In the genomic region with DNA sequence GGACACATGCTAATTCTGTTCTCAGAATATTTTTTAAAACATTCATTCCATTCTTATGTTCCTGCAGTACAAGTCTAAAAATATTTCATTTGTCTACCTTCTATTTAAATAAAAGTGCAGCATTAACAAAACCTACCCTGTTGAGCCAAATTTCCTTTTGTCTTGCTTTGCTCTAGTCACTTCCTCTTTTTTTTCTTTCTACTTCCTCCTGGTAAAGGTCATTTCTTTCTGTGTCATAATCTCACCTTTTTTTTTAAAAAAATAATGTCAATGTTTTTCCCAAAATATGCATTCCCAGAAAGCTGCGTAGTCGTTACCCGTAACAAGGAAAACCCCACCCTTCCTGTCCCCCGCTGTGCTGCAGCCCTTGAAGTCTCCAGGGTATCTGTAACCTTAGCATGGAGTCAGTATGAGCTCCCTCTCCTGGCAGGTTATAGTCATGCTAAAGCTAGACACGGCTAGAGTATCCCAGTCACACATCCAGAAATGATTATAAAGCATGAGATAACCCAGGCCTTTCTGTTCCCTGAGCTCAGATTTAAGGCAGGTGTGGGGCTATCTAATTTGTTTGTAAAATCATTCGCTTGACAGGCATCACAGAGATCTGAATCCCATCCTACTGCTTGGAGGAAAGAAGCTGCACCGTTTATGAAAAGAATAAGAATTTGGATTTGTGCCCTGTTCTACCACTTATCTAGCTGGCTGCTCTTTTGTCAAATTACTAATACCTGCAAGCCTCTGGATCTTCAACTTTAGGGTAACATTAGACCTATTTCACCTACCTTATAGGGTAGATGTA, we compare ENCODE assay signal across 1 cellular context.
TF ChIP-seq lines count a peak whose summit lies in the region.

No MANE protein-coding gene starts in this region.

TF ChIP-seq in K562, 482 proteins besides CTCF, POLR2A, EP300 and RAD21 (continued from another document and continues in another):
- TF ChIP-seq, protein P1, sequence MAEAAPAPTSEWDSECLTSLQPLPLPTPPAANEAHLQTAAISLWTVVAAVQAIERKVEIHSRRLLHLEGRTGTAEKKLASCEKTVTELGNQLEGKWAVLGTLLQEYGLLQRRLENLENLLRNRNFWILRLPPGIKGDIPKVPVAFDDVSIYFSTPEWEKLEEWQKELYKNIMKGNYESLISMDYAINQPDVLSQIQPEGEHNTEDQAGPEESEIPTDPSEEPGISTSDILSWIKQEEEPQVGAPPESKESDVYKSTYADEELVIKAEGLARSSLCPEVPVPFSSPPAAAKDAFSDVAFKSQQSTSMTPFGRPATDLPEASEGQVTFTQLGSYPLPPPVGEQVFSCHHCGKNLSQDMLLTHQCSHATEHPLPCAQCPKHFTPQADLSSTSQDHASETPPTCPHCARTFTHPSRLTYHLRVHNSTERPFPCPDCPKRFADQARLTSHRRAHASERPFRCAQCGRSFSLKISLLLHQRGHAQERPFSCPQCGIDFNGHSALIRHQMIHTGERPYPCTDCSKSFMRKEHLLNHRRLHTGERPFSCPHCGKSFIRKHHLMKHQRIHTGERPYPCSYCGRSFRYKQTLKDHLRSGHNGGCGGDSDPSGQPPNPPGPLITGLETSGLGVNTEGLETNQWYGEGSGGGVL (CRISPR knock-in tag; IDR thresholded peaks at IDR 0.05), result no peak
- TF ChIP-seq HOXB6 (CRISPR knock-in tag; IDR thresholded peaks at IDR 0.05; ENCODE audit: borderline replicate concordance) (no peak), HDAC3 (IDR thresholded peaks at IDR 0.05; ENCODE audit: borderline replicate concordance, partially characterized antibody) (peak; percentile 51), SRSF9 (IDR thresholded peaks at IDR 0.05; ENCODE audit: borderline replicate concordance, low read depth, low read length) (no peak), HDAC6 (IDR thresholded peaks at IDR 0.05; ENCODE audit: low read depth, low read length) (no peak), WHSC1 (IDR thresholded peaks at IDR 0.05; ENCODE audit: low read length) (no peak), NR3C1 (CRISPR knock-in tag; IDR thresholded peaks at IDR 0.05) (no peak), CBFA2T2 (conservative IDR thresholded peaks at IDR 0.05) (no peak), THRAP3 (IDR thresholded peaks at IDR 0.05; ENCODE audit: borderline replicate concordance) (no peak; the same call in 1 of the 2 replicates), CTBP1 (IDR thresholded peaks at IDR 0.05; ENCODE audit: borderline replicate concordance) (peak; percentile 86), OTX1 (CRISPR knock-in tag; IDR thresholded peaks at IDR 0.05) (peak; percentile 83; the same call in 1 of the 2 replicates), ZNF589 (CRISPR knock-in tag; IDR thresholded peaks at IDR 0.05; ENCODE audit: low read depth) (peak; percentile 96), KAT7 (CRISPR knock-in tag; IDR thresholded peaks at IDR 0.05; ENCODE audit: borderline replicate concordance) (no peak), TEAD2 (tag; IDR thresholded peaks at IDR 0.05) (no peak), CBFB (CRISPR knock-in tag; IDR thresholded peaks at IDR 0.05) (no peak), NRF1 (conservative IDR thresholded peaks at IDR 0.05 in 1 of 2, IDR thresholded peaks at IDR 0.05 in 1 of 2) (peak in 1 of 2 experiments; percentile 21; a peak in 1 of 4 replicates), ZNF431 (CRISPR knock-in tag; IDR thresholded peaks at IDR 0.05) (peak; percentile 47; the same call in 1 of the 2 replicates), ETS2 (tag; IDR thresholded peaks at IDR 0.05; ENCODE audit: borderline replicate concordance, poor library complexity, severe bottlenecking) (no peak), MCM5 (IDR thresholded peaks at IDR 0.05; ENCODE audit: low read depth) (no peak), LEF1 (IDR thresholded peaks at IDR 0.05) (peak; percentile 70), MTA3 (IDR thresholded peaks at IDR 0.05; ENCODE audit: borderline replicate concordance) (peak; percentile 73), TGIF2 (CRISPR knock-in tag; IDR thresholded peaks at IDR 0.05) (no peak), CHCHD3 (CRISPR knock-in tag; IDR thresholded peaks at IDR 0.05) (no peak), BCL6 (CRISPR knock-in tag; IDR thresholded peaks at IDR 0.05) (0 out of 2 replicates have a peak, but pooled peaks have one; percentile 39), PML (IDR thresholded peaks at IDR 0.05; ENCODE audit: low read length) (no peak), STAT5B (CRISPR knock-in tag; IDR thresholded peaks at IDR 0.05) (no peak), BACH1 (tag; IDR thresholded peaks at IDR 0.05) (peak; percentile 85), SRSF3 (IDR thresholded peaks at IDR 0.05; ENCODE audit: insufficient read depth, low read length) (no peak), HNRNPLL (IDR thresholded peaks at IDR 0.05; ENCODE audit: low read depth, low read length, poor library complexity, severe bottlenecking) (no peak), ZNF584 (CRISPR knock-in tag; IDR thresholded peaks at IDR 0.05; ENCODE audit: low read depth) (0 out of 2 replicates have a peak, but pooled peaks have one; percentile 77), GABPB2 (CRISPR knock-in tag; conservative IDR thresholded peaks at IDR 0.05) (no peak), MEF2D (tag; conservative IDR thresholded peaks at IDR 0.05; ENCODE audit: low read depth) (peak; percentile 57; the same call in 1 of the 2 replicates), LCOR (CRISPR knock-in tag; IDR thresholded peaks at IDR 0.05) (peak; percentile 78; the same call in 1 of the 2 replicates), PHB2 (IDR thresholded peaks at IDR 0.05; ENCODE audit: low read depth) (no peak), RBM17 (IDR thresholded peaks at IDR 0.05; ENCODE audit: borderline replicate concordance, low read depth, low read length) (no peak), EGR1 (conservative IDR thresholded peaks at IDR 0.05) (0 out of 2 replicates have a peak, but pooled peaks have one; percentile 11), HCFC1 (IDR thresholded peaks at IDR 0.05; ENCODE audit: low read depth, low read length) (peak; percentile 38; the same call in 1 of the 2 replicates), KAT8 (IDR thresholded peaks at IDR 0.05; ENCODE audit: low read depth) (no peak), CREM (IDR thresholded peaks at IDR 0.05; ENCODE audit: low read depth) (peak; percentile 72), BRD9 (IDR thresholded peaks at IDR 0.05; ENCODE audit: low read depth, partially characterized antibody) (peak; percentile 76), L3MBTL2 (IDR thresholded peaks at IDR 0.05) (peak; percentile 57), PHB (CRISPR knock-in tag; IDR thresholded peaks at IDR 0.05) (no peak), GATAD2A (IDR thresholded peaks at IDR 0.05) (0 out of 2 replicates have a peak, but pooled peaks have one; percentile 59)
- TF ChIP-seq, protein P2, sequence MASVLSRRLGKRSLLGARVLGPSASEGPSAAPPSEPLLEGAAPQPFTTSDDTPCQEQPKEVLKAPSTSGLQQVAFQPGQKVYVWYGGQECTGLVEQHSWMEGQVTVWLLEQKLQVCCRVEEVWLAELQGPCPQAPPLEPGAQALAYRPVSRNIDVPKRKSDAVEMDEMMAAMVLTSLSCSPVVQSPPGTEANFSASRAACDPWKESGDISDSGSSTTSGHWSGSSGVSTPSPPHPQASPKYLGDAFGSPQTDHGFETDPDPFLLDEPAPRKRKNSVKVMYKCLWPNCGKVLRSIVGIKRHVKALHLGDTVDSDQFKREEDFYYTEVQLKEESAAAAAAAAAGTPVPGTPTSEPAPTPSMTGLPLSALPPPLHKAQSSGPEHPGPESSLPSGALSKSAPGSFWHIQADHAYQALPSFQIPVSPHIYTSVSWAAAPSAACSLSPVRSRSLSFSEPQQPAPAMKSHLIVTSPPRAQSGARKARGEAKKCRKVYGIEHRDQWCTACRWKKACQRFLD (CRISPR knock-in tag; IDR thresholded peaks at IDR 0.05), result no peak; the same call in 1 of the 2 replicates
- TF ChIP-seq, protein P3, sequence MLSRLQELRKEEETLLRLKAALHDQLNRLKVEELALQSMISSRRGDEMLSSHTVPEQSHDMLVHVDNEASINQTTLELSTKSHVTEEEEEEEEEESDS (CRISPR knock-in tag; IDR thresholded peaks at IDR 0.05), result no peak
- TF ChIP-seq, protein P4, sequence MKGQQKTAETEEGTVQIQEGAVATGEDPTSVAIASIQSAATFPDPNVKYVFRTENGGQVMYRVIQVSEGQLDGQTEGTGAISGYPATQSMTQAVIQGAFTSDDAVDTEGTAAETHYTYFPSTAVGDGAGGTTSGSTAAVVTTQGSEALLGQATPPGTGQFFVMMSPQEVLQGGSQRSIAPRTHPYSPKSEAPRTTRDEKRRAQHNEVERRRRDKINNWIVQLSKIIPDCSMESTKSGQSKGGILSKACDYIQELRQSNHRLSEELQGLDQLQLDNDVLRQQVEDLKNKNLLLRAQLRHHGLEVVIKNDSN (CRISPR knock-in tag; IDR thresholded peaks at IDR 0.05), result no peak
- TF ChIP-seq, protein P5, sequence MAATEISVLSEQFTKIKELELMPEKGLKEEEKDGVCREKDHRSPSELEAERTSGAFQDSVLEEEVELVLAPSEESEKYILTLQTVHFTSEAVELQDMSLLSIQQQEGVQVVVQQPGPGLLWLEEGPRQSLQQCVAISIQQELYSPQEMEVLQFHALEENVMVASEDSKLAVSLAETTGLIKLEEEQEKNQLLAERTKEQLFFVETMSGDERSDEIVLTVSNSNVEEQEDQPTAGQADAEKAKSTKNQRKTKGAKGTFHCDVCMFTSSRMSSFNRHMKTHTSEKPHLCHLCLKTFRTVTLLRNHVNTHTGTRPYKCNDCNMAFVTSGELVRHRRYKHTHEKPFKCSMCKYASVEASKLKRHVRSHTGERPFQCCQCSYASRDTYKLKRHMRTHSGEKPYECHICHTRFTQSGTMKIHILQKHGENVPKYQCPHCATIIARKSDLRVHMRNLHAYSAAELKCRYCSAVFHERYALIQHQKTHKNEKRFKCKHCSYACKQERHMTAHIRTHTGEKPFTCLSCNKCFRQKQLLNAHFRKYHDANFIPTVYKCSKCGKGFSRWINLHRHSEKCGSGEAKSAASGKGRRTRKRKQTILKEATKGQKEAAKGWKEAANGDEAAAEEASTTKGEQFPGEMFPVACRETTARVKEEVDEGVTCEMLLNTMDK (IDR thresholded peaks at IDR 0.05; ENCODE audit: borderline replicate concordance, insufficient read depth, low read depth, low read length, poor library complexity, severe bottlenecking), result no peak
- TF ChIP-seq, protein P6, sequence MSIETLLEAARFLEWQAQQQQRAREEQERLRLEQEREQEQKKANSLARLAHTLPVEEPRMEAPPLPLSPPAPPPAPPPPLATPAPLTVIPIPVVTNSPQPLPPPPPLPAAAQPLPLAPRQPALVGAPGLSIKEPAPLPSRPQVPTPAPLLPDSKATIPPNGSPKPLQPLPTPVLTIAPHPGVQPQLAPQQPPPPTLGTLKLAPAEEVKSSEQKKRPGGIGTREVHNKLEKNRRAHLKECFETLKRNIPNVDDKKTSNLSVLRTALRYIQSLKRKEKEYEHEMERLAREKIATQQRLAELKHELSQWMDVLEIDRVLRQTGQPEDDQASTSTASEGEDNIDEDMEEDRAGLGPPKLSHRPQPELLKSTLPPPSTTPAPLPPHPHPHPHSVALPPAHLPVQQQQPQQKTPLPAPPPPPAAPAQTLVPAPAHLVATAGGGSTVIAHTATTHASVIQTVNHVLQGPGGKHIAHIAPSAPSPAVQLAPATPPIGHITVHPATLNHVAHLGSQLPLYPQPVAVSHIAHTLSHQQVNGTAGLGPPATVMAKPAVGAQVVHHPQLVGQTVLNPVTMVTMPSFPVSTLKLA (conservative IDR thresholded peaks at IDR 0.05), result peak; percentile 27 to 58; a peak in 2 of 4 replicates
- TF ChIP-seq, protein P7, sequence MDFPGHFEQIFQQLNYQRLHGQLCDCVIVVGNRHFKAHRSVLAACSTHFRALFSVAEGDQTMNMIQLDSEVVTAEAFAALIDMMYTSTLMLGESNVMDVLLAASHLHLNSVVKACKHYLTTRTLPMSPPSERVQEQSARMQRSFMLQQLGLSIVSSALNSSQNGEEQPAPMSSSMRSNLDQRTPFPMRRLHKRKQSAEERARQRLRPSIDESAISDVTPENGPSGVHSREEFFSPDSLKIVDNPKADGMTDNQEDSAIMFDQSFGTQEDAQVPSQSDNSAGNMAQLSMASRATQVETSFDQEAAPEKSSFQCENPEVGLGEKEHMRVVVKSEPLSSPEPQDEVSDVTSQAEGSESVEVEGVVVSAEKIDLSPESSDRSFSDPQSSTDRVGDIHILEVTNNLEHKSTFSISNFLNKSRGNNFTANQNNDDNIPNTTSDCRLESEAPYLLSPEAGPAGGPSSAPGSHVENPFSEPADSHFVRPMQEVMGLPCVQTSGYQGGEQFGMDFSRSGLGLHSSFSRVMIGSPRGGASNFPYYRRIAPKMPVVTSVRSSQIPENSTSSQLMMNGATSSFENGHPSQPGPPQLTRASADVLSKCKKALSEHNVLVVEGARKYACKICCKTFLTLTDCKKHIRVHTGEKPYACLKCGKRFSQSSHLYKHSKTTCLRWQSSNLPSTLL (IDR thresholded peaks at IDR 0.05), result no peak
- TF ChIP-seq, protein P8, sequence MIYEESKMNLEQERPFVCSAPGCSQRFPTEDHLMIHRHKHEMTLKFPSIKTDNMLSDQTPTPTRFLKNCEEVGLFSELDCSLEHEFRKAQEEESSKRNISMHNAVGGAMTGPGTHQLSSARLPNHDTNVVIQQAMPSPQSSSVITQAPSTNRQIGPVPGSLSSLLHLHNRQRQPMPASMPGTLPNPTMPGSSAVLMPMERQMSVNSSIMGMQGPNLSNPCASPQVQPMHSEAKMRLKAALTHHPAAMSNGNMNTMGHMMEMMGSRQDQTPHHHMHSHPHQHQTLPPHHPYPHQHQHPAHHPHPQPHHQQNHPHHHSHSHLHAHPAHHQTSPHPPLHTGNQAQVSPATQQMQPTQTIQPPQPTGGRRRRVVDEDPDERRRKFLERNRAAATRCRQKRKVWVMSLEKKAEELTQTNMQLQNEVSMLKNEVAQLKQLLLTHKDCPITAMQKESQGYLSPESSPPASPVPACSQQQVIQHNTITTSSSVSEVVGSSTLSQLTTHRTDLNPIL (CRISPR knock-in tag; IDR thresholded peaks at IDR 0.05), result no peak
- TF ChIP-seq, protein P9, sequence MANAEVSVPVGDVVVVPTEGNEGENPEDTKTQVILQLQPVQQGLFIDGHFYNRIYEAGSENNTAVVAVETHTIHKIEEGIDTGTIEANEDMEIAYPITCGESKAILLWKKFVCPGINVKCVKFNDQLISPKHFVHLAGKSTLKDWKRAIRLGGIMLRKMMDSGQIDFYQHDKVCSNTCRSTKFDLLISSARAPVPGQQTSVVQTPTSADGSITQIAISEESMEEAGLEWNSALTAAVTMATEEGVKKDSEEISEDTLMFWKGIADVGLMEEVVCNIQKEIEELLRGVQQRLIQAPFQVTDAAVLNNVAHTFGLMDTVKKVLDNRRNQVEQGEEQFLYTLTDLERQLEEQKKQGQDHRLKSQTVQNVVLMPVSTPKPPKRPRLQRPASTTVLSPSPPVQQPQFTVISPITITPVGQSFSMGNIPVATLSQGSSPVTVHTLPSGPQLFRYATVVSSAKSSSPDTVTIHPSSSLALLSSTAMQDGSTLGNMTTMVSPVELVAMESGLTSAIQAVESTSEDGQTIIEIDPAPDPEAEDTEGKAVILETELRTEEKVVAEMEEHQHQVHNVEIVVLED (CRISPR knock-in tag; IDR thresholded peaks at IDR 0.05), result peak; percentile 38; the same call in 1 of the 2 replicates
- TF ChIP-seq, protein P10, sequence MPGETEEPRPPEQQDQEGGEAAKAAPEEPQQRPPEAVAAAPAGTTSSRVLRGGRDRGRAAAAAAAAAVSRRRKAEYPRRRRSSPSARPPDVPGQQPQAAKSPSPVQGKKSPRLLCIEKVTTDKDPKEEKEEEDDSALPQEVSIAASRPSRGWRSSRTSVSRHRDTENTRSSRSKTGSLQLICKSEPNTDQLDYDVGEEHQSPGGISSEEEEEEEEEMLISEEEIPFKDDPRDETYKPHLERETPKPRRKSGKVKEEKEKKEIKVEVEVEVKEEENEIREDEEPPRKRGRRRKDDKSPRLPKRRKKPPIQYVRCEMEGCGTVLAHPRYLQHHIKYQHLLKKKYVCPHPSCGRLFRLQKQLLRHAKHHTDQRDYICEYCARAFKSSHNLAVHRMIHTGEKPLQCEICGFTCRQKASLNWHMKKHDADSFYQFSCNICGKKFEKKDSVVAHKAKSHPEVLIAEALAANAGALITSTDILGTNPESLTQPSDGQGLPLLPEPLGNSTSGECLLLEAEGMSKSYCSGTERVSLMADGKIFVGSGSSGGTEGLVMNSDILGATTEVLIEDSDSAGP (CRISPR knock-in tag; IDR thresholded peaks at IDR 0.05), result no peak
